8 cellular contexts compared by ENCODE assay signal in genomic region chr18:24398515-24398914, GRCh38. TPM values are rescaled to one million over a fixed set of nuclear protein-coding genes. Genes with fewer than 3 reads are reported as not detected.
DNase-seq lines count a peak whose midpoint lies in the region; ATAC-seq and TF ChIP-seq lines count a peak whose summit lies in the region.

No MANE protein-coding gene starts in this region.

- H3K4me1 ChIP-seq in SJCRH30 (no peaks in the 10 kb centered on the region), fibroblast of lung (ENCODE audit: control insufficient read depth, extremely low read depth, insufficient read depth, low read length) (peaks cover 3% of the 10 kb centered on the region), skeletal muscle satellite cell (ENCODE audit: control insufficient read depth, insufficient read depth, low read length) (peaks cover 17% of the 10 kb centered on the region)

- H3K4me3 ChIP-seq in SJCRH30 (peak overlapping the region; percentile 79), fibroblast of lung (replicated peaks in 1 of 4; ENCODE audit: control extremely low read depth in 1 of 4, insufficient read depth in 1 of 4, low read depth in 3 of 4, low read length in 4 of 4) (peak overlapping the region in 1 of 4 experiments; percentile 66), skeletal muscle satellite cell (ENCODE audit: low read length) (peak overlapping the region; percentile 87)

- H2AFZ ChIP-seq in fibroblast of lung (ENCODE audit: low read length) = no peak overlapping the region

- H3K36me3 ChIP-seq in SJCRH30 = no peaks in the 10 kb centered on the region
- no peaks in the 10 kb centered on the region for H3K36me3 ChIP-seq in fibroblast of lung (ENCODE audit: control insufficient read depth, insufficient read depth, low read length)
- H3K36me3 ChIP-seq in skeletal muscle satellite cell (ENCODE audit: insufficient read depth, low read length) = no peaks in the 10 kb centered on the region

- H3K27ac ChIP-seq in SJCRH30 (peak overlapping the region; percentile 21; the same call in 1 of the 2 replicates), fibroblast of lung (ENCODE audit: insufficient read depth, low read length) (no peak overlapping the region)

- H3K9me3 ChIP-seq in SJCRH30 (replicated peaks) (no peaks in the 10 kb centered on the region), fibroblast of lung (ENCODE audit: control insufficient read depth, insufficient read depth, low read depth, low read length) (no peaks in the 10 kb centered on the region), skeletal muscle satellite cell (replicated peaks; ENCODE audit: low read length) (no peaks in the 10 kb centered on the region)

- ATAC-seq in GM21576 (IDR thresholded peaks at IDR 0.05; ENCODE audit: unreplicated experiment) (no peak), GM21717 (IDR thresholded peaks at IDR 0.05; ENCODE audit: unreplicated experiment) (no peak)

- H3K4me2 ChIP-seq in fibroblast of lung (ENCODE audit: extremely low read depth, insufficient read depth, low read length) (no peak overlapping the region), skeletal muscle satellite cell (ENCODE audit: low read length) (peak overlapping the region; percentile 96)

- no peaks in the 10 kb centered on the region for H4K20me1 ChIP-seq in fibroblast of lung (ENCODE audit: control insufficient read depth, extremely low read depth, insufficient read depth, low read length)

- H3K9ac ChIP-seq in fibroblast of lung (ENCODE audit: insufficient read depth, low read length) = no peak overlapping the region
- no peak overlapping the region for H3K9ac ChIP-seq in skeletal muscle satellite cell (ENCODE audit: low read depth, low read length)

- H3K79me2 ChIP-seq in fibroblast of lung (ENCODE audit: control insufficient read depth, insufficient read depth, low read length) = no peaks in the 10 kb centered on the region

- H3K27me3 ChIP-seq in SJCRH30 = no peaks in the 10 kb centered on the region
- H3K27me3 ChIP-seq in fibroblast of lung (ENCODE audit: control insufficient read depth, insufficient read depth, low read length) = no peaks in the 10 kb centered on the region
- no peaks in the 10 kb centered on the region for H3K27me3 ChIP-seq in skeletal muscle satellite cell (ENCODE audit: control insufficient read depth, insufficient read depth, low read length)

- TF ChIP-seq CTCF in fibroblast of lung (conservative IDR thresholded peaks at IDR 0.05 in 1 of 2, IDR thresholded peaks at IDR 0.05 in 1 of 2; ENCODE audit: low read depth in 1 of 2, low read length in 2 of 2) (no peak), GM10266 (IDR thresholded peaks at IDR 0.05; ENCODE audit: control insufficient read depth, insufficient read depth, low read depth, missing control alignments) (no peak)

- DNase-seq in H4 (ENCODE audit: low spot score) = peak; percentile 32
- DNase-seq in SJCRH30 = peak; percentile 37 to 44
- DNase-seq in fibroblast of lung (ENCODE audit: low read depth in 2 of 2) = peak; percentile 29 to 68
- no peak for DNase-seq in GM10266 (ENCODE audit: extremely low spot score)
- no peak for DNase-seq in midbrain (lab: John Stamatoyannopoulos, UW)

RNA-seq across cellular contexts. Expression of gene OSBPL1A, which starts 0.9 kb away (rescaled TPM):
- total RNA-seq in H4 (2014; rRNA removed; shearing (Covaris generic)) = 32.8 and 33.4 TPM in 2 replicates
- 14.8 and 16.4 TPM in 2 replicates for total RNA-seq in SJCRH30 (2014; rRNA removed; shearing (Covaris generic))
- 47.3 and 73.3 TPM in 2 replicates for total RNA-seq in fibroblast of lung
- 51.6 and 67.5 TPM in 2 replicates for polyA plus RNA-seq in fibroblast of lung
- polyA plus RNA-seq in fibroblast of lung (2012) = 35.7 and 36.2 TPM in 2 replicates
- polyA minus RNA-seq in fibroblast of lung (ENCODE audit: low replicate concordance) = 32.6 and 34.1 TPM in 2 replicates
- total RNA-seq in skeletal muscle satellite cell (2012; rRNA removed) = 25.1 and 28.9 TPM in 2 replicates

RNA-seq across cellular contexts. Expression of gene IMPACT, which starts 28.0 kb away (rescaled TPM):
- total RNA-seq in H4 (2014; rRNA removed; shearing (Covaris generic)) = 21.5 and 32.6 TPM in 2 replicates
- 15.1 and 17.2 TPM in 2 replicates for total RNA-seq in SJCRH30 (2014; rRNA removed; shearing (Covaris generic))
- 29.5 and 35.7 TPM in 2 replicates for total RNA-seq in fibroblast of lung
- polyA plus RNA-seq in fibroblast of lung = 23.2 and 42.8 TPM in 2 replicates
- 22.3 and 35.8 TPM in 2 replicates for polyA plus RNA-seq in fibroblast of lung (2012)
- 0.52 and 1.4 TPM in 2 replicates for polyA minus RNA-seq in fibroblast of lung (ENCODE audit: low replicate concordance)
- total RNA-seq in skeletal muscle satellite cell (2012; rRNA removed) = 29.1 and 30.7 TPM in 2 replicates

Comparison
In these comparisons a context has a peak if more than half of its experiments do, and no peak if none do; other contexts are left out.
1. DNase-seq: peak in H4 (single experiment), SJCRH30 (2 of 2) and fibroblast of lung (2 of 2); none in GM10266 (single experiment) and midbrain (single experiment).